Comparison of ENCODE assay signal across 24 cellular contexts in the genomic region with DNA sequence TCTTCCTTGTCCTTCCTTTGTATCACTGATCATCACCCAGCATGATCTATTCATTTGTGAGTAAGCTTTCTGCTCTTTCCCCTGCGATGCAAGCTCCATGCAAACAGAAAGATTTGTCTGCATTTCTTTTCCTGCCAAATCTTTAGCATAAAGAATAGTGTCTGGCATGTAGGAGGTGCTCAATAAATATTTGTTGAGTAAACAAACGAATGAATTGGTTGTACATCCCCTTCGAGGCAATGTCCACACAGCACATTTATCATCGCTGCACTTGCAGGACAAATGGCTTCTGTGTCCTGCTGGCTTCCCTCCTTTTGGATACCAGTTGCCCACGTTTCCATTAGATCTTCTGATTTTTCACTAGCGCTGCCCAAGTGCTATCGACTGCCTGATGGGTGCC.
"Had no signal": no experiment of that assay in that cellular context is flagged by ENCODE, and none has a peak within 500 bp of the region (broad histone marks: within the 10 kb centered on the region; RNA-seq: fewer than 3 reads in every experiment).

No MANE protein-coding gene starts in this region.

- H3K36me3 ChIP-seq: gastroesophageal sphincter, heart left ventricle, ovary, right atrium auricular region, upper lobe of right lung had no signal

- H3K27me3 ChIP-seq: ovary, right atrium auricular region had no signal

- H3K4me3 ChIP-seq: gastroesophageal sphincter, heart left ventricle, ovary, psoas muscle, right atrium auricular region, upper lobe of right lung had no signal

- DNase-seq: activated CD4-positive, alpha-beta T cell treated with anti-CD3 and anti-CD28 coated beads for 4 hours; activated CD4-positive, alpha-beta T cell treated with anti-CD3 and anti-CD28 coated beads, Interleukin-2, amount 50 U/mL, for 48 hours; activated CD4-positive, CD25-positive, alpha-beta regulatory T cell; activated CD8-positive, alpha-beta memory T cell treated with anti-CD3 and anti-CD28 coated beads, Interleukin-2, amount 50 U/mL, for 48 hours; activated naive CD4-positive, alpha-beta T cell treated with Interleukin-2 at 50 U/mL for 16 hours; activated naive CD8-positive, alpha-beta T cell treated with anti-CD3 and anti-CD28 coated beads, Interleukin-2, amount 10 ng/mL, durations not matched to agents 7 days and 5 days; activated T-cell treated with anti-CD3 and anti-CD28 coated beads, Interleukin-2, amount 50 U/mL, for 4 hours; amniotic stem cell; cerebellar nuclear complex; cortex of kidney; heart left ventricle; left ventricle myocardium superior; mammary epithelial cell; midbrain; natural killer cell; psoas muscle; stimulated activated CD4-positive, alpha-beta T cell treated with anti-CD3 and anti-CD28 coated beads, Interleukin-4, amount 100 ng/mL, for 24 hours; stimulated activated naive CD8-positive, alpha-beta T cell treated with anti-CD3 and anti-CD28 coated beads, Interleukin-15, Interleukin-2, amounts not matched to agents 100 U/mL and 50 U/mL, for 24 hours; upper lobe of right lung had no signal

- H3K27ac ChIP-seq: epithelial cell of prostate, gastroesophageal sphincter, heart left ventricle, ovary, psoas muscle, right atrium auricular region, upper lobe of right lung had no signal

- H3K9me3 Mint-ChIP-seq: activated T-helper 2 cell treated with anti-CD3 and anti-CD28 coated beads, Interferon-gamma antibody, Interleukin-2, Interleukin-4, amounts not matched to agents 10 μg/mL and 5 μg/mL and 100 μg/mL, durations not matched to agents 14 hours and 24 hours and 36 hours; natural killer cell had no signal

- H3K36me3 Mint-ChIP-seq: activated naive CD8-positive, alpha-beta T cell treated with anti-CD3 and anti-CD28 coated beads, Interleukin-2, amount 10 ng/mL, durations not matched to agents 7 days and 5 days; natural killer cell had no signal

- H3K27ac Mint-ChIP-seq: activated naive CD8-positive, alpha-beta T cell treated with anti-CD3 and anti-CD28 coated beads, Interleukin-2, amount 10 ng/mL, durations not matched to agents 7 days and 5 days; activated T-helper 2 cell treated with anti-CD3 and anti-CD28 coated beads, Interferon-gamma antibody, Interleukin-2, Interleukin-4, amounts not matched to agents 10 μg/mL and 5 μg/mL and 100 μg/mL, durations not matched to agents 14 hours and 24 hours and 36 hours; natural killer cell had no signal

- H3K9me3 ChIP-seq: ovary, psoas muscle, right atrium auricular region, upper lobe of right lung had no signal

- H3K4me1 ChIP-seq: gastroesophageal sphincter, psoas muscle, right atrium auricular region, upper lobe of right lung had no signal

- H3K4me3 Mint-ChIP-seq: activated naive CD8-positive, alpha-beta T cell treated with anti-CD3 and anti-CD28 coated beads, Interleukin-2, amount 10 ng/mL, durations not matched to agents 7 days and 5 days; activated T-cell treated with anti-CD3 and anti-CD28 coated beads, Interleukin-2, amount 50 U/mL, for 4 hours; natural killer cell had no signal

- H3K4me1 Mint-ChIP-seq: activated naive CD8-positive, alpha-beta T cell treated with anti-CD3 and anti-CD28 coated beads, Interleukin-2, amount 10 ng/mL, durations not matched to agents 7 days and 5 days; natural killer cell had no signal
